24 cellular contexts compared by ENCODE assay signal in genomic region chr18:70069381-70069780, GRCh38.
"Had no signal": no experiment of that assay in that cellular context is flagged by ENCODE, and none has a peak within 500 bp of the region (broad histone marks: within the 10 kb centered on the region; RNA-seq: fewer than 3 reads in every experiment).

No MANE protein-coding gene starts in this region.

- H3K9ac ChIP-seq: neural progenitor cell, parathyroid adenoma had no signal

- ATAC-seq: naive thymus-derived CD4-positive, alpha-beta T cell; psoas muscle; right cardiac atrium; sciatic nerve; stimulated activated naive B cell treated with anti-CD40 and anti-IgM and Interleukin-4, amounts not matched to agents 10 μg/mL and 1 μg/mL and 100 μg/mL, for 72 hours had no signal

- H2AFZ ChIP-seq: neural progenitor cell, parathyroid adenoma had no signal

- DNase-seq: naive thymus-derived CD4-positive, alpha-beta T cell; occipital lobe; ovary; posterior cingulate gyrus; psoas muscle; right cardiac atrium; stimulated activated CD4-positive, alpha-beta T cell treated with anti-CD3 and anti-CD28 coated beads, Interleukin-15, amount 100 ng/mL, for 24 hours; stimulated activated CD4-positive, alpha-beta T cell treated with anti-CD3 and anti-CD28 coated beads, Interleukin-2, amount 100 ng/mL, for 24 hours; stimulated activated CD4-positive, alpha-beta T cell treated with anti-CD3 and anti-CD28 coated beads, Interleukin-2, amount 100 ng/mL, for 48 hours; stimulated activated CD4-positive, alpha-beta T cell treated with anti-CD3 and anti-CD28 coated beads, Interleukin-4, amount 100 ng/mL, for 24 hours; stimulated activated naive B cell treated with anti-CD40 and anti-IgM and Interleukin-4, amounts not matched to agents 10 μg/mL and 1 μg/mL and 100 μg/mL, for 72 hours; stimulated activated naive CD4-positive, alpha-beta T cell treated with Interleukin-2 at 50 U/mL for 16 hours; stomach; thyroid gland; trophoblast cell; upper lobe of left lung had no signal

- H3K9me3 ChIP-seq: ovary, psoas muscle, stomach, thoracic aorta, thyroid gland, tibial nerve, upper lobe of left lung, vagina had no signal

- H3K4me2 ChIP-seq: neural progenitor cell had no signal

- FAIRE-seq: urothelium cell line had no signal

- H3K27me3 ChIP-seq: neural progenitor cell, stomach, thyroid gland, tibial nerve, upper lobe of left lung, vagina had no signal

- H3K79me2 ChIP-seq: parathyroid adenoma had no signal

- H3K4me1 ChIP-seq: neural progenitor cell, parathyroid adenoma, psoas muscle, stomach, thyroid gland, tibial nerve, upper lobe of left lung, vagina had no signal

- H3K4me3 ChIP-seq: neural progenitor cell, ovary, psoas muscle, skin epidermis, stomach, thoracic aorta, thyroid gland, tibial nerve, upper lobe of left lung, vagina had no signal

- H3K27ac ChIP-seq: neural progenitor cell, ovary, parathyroid adenoma, psoas muscle, skin epidermis, stomach, thoracic aorta, thyroid gland, tibial nerve, upper lobe of left lung, vagina had no signal

- H3K36me3 ChIP-seq: neural progenitor cell, ovary, thoracic aorta, thyroid gland, vagina had no signal
